In the genomic region with DNA sequence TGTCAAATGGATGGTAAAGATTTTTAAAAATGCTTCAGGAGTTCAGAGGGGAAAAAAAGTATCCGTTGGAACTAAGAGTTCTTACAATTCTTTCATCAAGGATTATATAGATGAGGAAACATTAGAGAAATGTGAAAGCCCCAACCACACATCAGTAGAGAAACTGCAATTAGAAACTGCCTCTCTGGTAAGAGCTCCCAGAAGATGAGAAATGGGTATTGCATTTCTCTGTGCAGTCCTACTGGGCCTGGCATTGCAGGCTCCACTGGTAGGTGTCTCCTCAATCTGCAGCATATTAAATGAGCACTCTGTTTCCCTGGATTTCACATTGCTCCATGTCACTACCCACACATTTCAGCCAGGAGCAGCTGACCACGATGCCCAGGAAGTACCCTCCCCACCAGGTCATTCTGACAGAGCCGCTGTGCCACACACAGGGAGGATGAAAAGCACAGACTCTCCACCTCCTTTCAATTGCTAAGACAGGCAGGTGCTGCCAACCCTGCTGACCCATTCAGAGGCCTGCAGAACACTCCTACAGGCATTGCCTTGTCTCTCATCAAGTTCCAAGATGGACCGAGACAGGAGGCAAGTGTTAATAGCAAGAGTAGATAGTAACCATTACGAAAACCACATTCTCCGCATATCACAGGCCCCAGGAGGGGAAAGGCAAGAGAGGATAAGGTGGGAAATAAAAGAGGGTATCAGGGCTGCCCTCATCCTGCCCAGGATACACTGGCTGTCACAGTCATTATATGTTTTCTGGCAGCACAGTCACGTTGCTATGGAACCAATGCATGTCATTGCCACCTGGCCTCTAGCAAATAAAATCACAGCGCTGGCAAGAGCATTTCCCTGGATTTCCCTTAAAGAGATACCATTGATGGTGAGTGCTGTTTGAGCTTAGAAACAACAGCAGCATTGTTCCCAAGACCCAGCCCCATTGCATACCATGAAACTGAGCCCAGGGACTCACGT, we compare ENCODE assay signal across 10 cellular contexts.
A peak's percentile ranks its signal among the peaks of the same experiment; 100 is the strongest.
DNase-seq lines count a peak whose midpoint lies in the region; ATAC-seq, FAIRE-seq and TF ChIP-seq lines count a peak whose summit lies in the region.
"Had no signal": no experiment of that assay in that cellular context is flagged by ENCODE, and none has a peak within 500 bp of the region (broad histone marks: within the 10 kb centered on the region; RNA-seq: fewer than 3 reads in every experiment).

No MANE protein-coding gene starts in this region.

- no peak for ATAC-seq in HG03159 (IDR thresholded peaks at IDR 0.05; ENCODE audit: unreplicated experiment)

- no peaks in the 10 kb centered on the region for H3K27me3 Mint-ChIP-seq in activated CD4-positive, alpha-beta T cell treated with anti-CD3 and anti-CD28 coated beads, Interleukin-2, amount 10 ng/mL, durations not matched to agents 7 days and 5 days
- no peaks in the 10 kb centered on the region for H3K27me3 Mint-ChIP-seq in endodermal cell (ENCODE audit: insufficient read depth)

- H3K4me3 ChIP-seq in endodermal cell (ENCODE audit: low read length): no peak overlapping the region
- H3K4me3 ChIP-seq in small intestine (ENCODE audit: low read depth in 1 of 2, low read length in 2 of 2): no peak overlapping the region
- H3K4me3 ChIP-seq in stomach: no peak overlapping the region

- H3K9me3 ChIP-seq in endodermal cell (ENCODE audit: control insufficient read depth, low read length): no peaks in the 10 kb centered on the region
- no peaks in the 10 kb centered on the region for H3K9me3 ChIP-seq in small intestine (ENCODE audit: control insufficient read depth, low read depth)
- no peaks in the 10 kb centered on the region for H3K9me3 ChIP-seq in stomach

- TF ChIP-seq EP300 in stomach (IDR thresholded peaks at IDR 0.05): no peak

- POLR2A ChIA-PET in activated CD4-positive, alpha-beta T cell treated with anti-CD3 and anti-CD28 coated beads, Interleukin-2, amount 10 ng/mL, durations not matched to agents 7 days and 5 days (lab: Charles Lee): no interaction called here

- no peak for TF ChIP-seq POLR2A in stomach (IDR thresholded peaks at IDR 0.05)

- H3K36me3 ChIP-seq in endodermal cell (ENCODE audit: control insufficient read depth, insufficient read depth, low read length) (no peaks in the 10 kb centered on the region), small intestine (ENCODE audit: control insufficient read depth in 2 of 2, insufficient read depth in 2 of 2, low read length in 2 of 2) (no peaks in the 10 kb centered on the region), stomach (peaks cover 3 to 31% (median 18%) of the 10 kb centered on the region in 4 donors)

- H3K4me1 Mint-ChIP-seq in activated CD4-positive, alpha-beta T cell treated with anti-CD3 and anti-CD28 coated beads, Interleukin-2, amount 10 ng/mL, durations not matched to agents 7 days and 5 days: peaks cover 34% of the 10 kb centered on the region
- H3K4me1 Mint-ChIP-seq in endodermal cell: peaks cover 10% of the 10 kb centered on the region

- peaks cover 10% of the 10 kb centered on the region for H3K4me1 ChIP-seq in endodermal cell (ENCODE audit: control insufficient read depth, insufficient read depth, low read length)
- H3K4me1 ChIP-seq in small intestine (ENCODE audit: control insufficient read depth in 2 of 2, insufficient read depth in 1 of 2, low read depth in 1 of 2, low read length in 1 of 2): no peaks in the 10 kb centered on the region
- peaks cover 4 to 30% (median 10%) of the 10 kb centered on the region in 4 donors for H3K4me1 ChIP-seq in stomach

- no peak overlapping the region for H3K4me3 Mint-ChIP-seq in activated CD4-positive, alpha-beta T cell treated with anti-CD3 and anti-CD28 coated beads, Interleukin-2, amount 10 ng/mL, durations not matched to agents 7 days and 5 days
- H3K4me3 Mint-ChIP-seq in endodermal cell: no peak overlapping the region

- no peak for FAIRE-seq in small intestine (lab: Jason Lieb, UNC)

- H3K9me3 Mint-ChIP-seq in activated CD4-positive, alpha-beta T cell treated with anti-CD3 and anti-CD28 coated beads, Interleukin-2, amount 10 ng/mL, durations not matched to agents 7 days and 5 days: no peaks in the 10 kb centered on the region
- H3K9me3 Mint-ChIP-seq in endodermal cell: no peaks in the 10 kb centered on the region

- no peak overlapping the region for H3K9ac ChIP-seq in endodermal cell (ENCODE audit: extremely low read depth, low read length, poor library complexity, severe bottlenecking)

- H3K27me3 ChIP-seq in endodermal cell (ENCODE audit: control insufficient read depth, insufficient read depth, low read length, poor library complexity, severe bottlenecking): no peaks in the 10 kb centered on the region
- no peaks in the 10 kb centered on the region for H3K27me3 ChIP-seq in small intestine (ENCODE audit: control insufficient read depth in 2 of 2, insufficient read depth in 2 of 2, low read length in 2 of 2)
- no peaks in the 10 kb centered on the region for H3K27me3 ChIP-seq in stomach

- TF ChIP-seq CTCF in endodermal cell (conservative IDR thresholded peaks at IDR 0.05): no peak
- TF ChIP-seq CTCF in stomach (IDR thresholded peaks at IDR 0.05): no peak

- intact Hi-C loops in posterior cingulate gyrus (cut with DNase I): no loop called here
- intact Hi-C loops in stomach (cut with DNase I; ENCODE audit: low total_unique reads): no loop called here

- 43 to 66% methylated on average over 3 to 9 of the region's 9 CpGs for WGBS in endodermal cell (ENCODE audit: insufficient coverage in 1 of 2, insufficient read length in 1 of 2), 2 experiments
- WGBS in small intestine, 3 donors: 41 to 73% (median 53%) methylated on average over 9 of the region's 9 CpGs
- WGBS in stomach, 5 donors: 55 to 65% (median 60%) methylated on average over 9 of the region's 9 CpGs

- H3K27ac Mint-ChIP-seq in activated CD4-positive, alpha-beta T cell treated with anti-CD3 and anti-CD28 coated beads, Interleukin-2, amount 10 ng/mL, durations not matched to agents 7 days and 5 days: peak overlapping the region; percentile 64
- peak overlapping the region; percentile 5 for H3K27ac Mint-ChIP-seq in endodermal cell

- H3K27ac ChIP-seq in endodermal cell (ENCODE audit: low read depth, low read length) (no peak overlapping the region), small intestine (ENCODE audit: low read depth in 1 of 2, low read length in 1 of 2) (peak overlapping the region in 1 of 2 donors; percentile 25), stomach (no peak overlapping the region)

- CTCF ChIA-PET in activated CD4-positive, alpha-beta T cell treated with anti-CD3 and anti-CD28 coated beads, Interleukin-2, amount 10 ng/mL, durations not matched to agents 7 days and 5 days (lab: Charles Lee): no interaction called here

- H3K36me3 Mint-ChIP-seq in activated CD4-positive, alpha-beta T cell treated with anti-CD3 and anti-CD28 coated beads, Interleukin-2, amount 10 ng/mL, durations not matched to agents 7 days and 5 days (ENCODE audit: low read depth): peaks cover 14% of the 10 kb centered on the region
- H3K36me3 Mint-ChIP-seq in endodermal cell (ENCODE audit: low read depth): peaks cover 3% of the 10 kb centered on the region

- no peak for DNase-seq in activated CD4-positive, alpha-beta T cell treated with anti-CD3 and anti-CD28 coated beads, Interleukin-2, amount 10 ng/mL, durations not matched to agents 7 days and 5 days
- DNase-seq in activated CD4-positive, alpha-beta T cell treated with anti-CD3 and anti-CD28 coated beads, Interleukin-2, amount 50 U/mL, for 48 hours: no peak
- DNase-seq in NCI-H748 treated with DMSO at 0.1 percent for 48 hours (lab: John Stamatoyannopoulos, UW) (peak; percentile 78), endodermal cell (peak; percentile 71), small intestine (peak; percentile 20), posterior cingulate gyrus (no peak), stomach (no peak)
- DNase-seq: NCI-H524 treated with DMSO at 0.1 percent for 48 hours, T-helper 1 cell had no signal

Comparison
In these comparisons a context has a peak if more than half of its experiments do, and no peak if none do; other contexts are left out.
1. DNase-seq: peak in NCI-H748 treated with DMSO at 0.1 percent for 48 hours (single experiment), endodermal cell (single experiment) and small intestine (single experiment); none in activated CD4-positive, alpha-beta T cell treated with anti-CD3 and anti-CD28 coated beads, Interleukin-2, amount 10 ng/mL, durations not matched to agents 7 days and 5 days (single experiment), activated CD4-positive, alpha-beta T cell treated with anti-CD3 and anti-CD28 coated beads, Interleukin-2, amount 50 U/mL, for 48 hours (0 of 2), posterior cingulate gyrus (0 of 10) and stomach (single experiment).